ENCODE assay signal across 7 cellular contexts in the genomic region with DNA sequence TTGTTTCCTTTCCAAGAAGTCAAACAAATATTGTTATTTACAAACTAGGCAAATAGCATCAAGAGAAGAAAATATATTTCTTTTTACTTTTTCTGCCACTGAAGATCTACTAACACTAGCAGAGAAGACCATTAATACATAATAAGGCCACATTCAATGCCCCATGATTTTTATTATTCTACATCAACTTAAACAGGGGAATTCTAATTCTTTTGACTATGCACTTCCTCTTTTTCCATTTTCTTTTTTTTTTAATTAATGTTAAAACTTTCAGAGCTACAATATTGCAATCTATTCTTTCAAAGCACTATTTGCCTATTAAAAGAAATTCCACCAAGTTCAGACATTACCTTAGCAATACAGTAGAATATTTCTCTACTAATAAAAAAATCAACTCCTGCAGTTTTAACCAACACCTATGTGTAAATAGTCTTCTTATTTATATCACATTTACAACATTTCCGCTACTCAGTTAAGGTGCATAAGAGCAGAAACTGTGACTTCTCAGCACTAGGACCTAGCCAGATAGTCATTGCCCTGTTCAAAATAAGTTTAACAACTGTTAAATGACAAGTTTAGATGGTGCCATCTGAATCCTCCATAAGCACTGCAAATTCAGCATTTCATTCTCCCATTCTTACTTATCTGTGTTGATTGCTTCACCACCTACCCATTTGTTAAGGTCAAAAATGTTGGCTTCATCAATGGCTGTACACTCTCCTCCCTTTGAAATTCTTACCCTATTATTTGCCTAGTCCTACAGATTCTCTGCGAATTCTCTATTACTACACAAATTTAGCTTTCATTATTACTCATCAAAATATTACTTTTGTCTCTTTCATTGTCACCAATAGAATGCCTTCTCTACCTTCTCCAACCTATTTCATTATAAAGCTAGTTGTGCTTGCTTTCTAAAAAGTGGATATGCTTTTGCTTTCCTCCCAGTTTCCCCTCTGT.
DNase-seq lines count a peak whose midpoint lies in the region; ATAC-seq and FAIRE-seq lines count a peak whose summit lies in the region.
"Not testable (repeated sequence)": the region's sequence is repeated elsewhere in the genome, so short reads cannot be mapped to it uniquely, and the experiment has no call there.

No MANE protein-coding gene starts in this region.

- H3K9me3 Mint-ChIP-seq in activated T-helper 17 cell treated with anti-CD3 and anti-CD28 coated beads, Interleukin-2, amount 50 U/mL, for 72 hours = not testable (repeated sequence)

- peak; percentile 79 for FAIRE-seq in GM18507 (lab: Jason Lieb, UNC)

- not testable (repeated sequence) for H3K4me1 Mint-ChIP-seq in activated T-helper 17 cell treated with anti-CD3 and anti-CD28 coated beads, Interleukin-2, amount 50 U/mL, for 72 hours

- not testable (repeated sequence) for H3K27me3 Mint-ChIP-seq in activated T-helper 17 cell treated with anti-CD3 and anti-CD28 coated beads, Interleukin-2, amount 50 U/mL, for 72 hours

- H3K36me3 Mint-ChIP-seq in activated T-helper 17 cell treated with anti-CD3 and anti-CD28 coated beads, Interleukin-2, amount 50 U/mL, for 72 hours (ENCODE audit: low read depth) = not testable (repeated sequence)

- not testable (repeated sequence) for H3K27ac Mint-ChIP-seq in activated T-helper 17 cell treated with anti-CD3 and anti-CD28 coated beads, Interleukin-2, amount 50 U/mL, for 72 hours

- ATAC-seq in GM18907 (IDR thresholded peaks at IDR 0.05; ENCODE audit: unreplicated experiment) (peak; percentile 47), GM21360 (IDR thresholded peaks at IDR 0.05; ENCODE audit: unreplicated experiment) (peak; percentile 45), HG02571 (IDR thresholded peaks at IDR 0.05; ENCODE audit: unreplicated experiment) (peak; percentile 44), HG02973 (IDR thresholded peaks at IDR 0.05; ENCODE audit: unreplicated experiment) (peak; percentile 56), HG03439 (IDR thresholded peaks at IDR 0.05; ENCODE audit: unreplicated experiment) (peak; percentile 52)
- ATAC-seq in activated T-helper 17 cell treated with anti-CD3 and anti-CD28 coated beads, Interleukin-2, amount 50 U/mL, for 72 hours (replicated peaks) = peak; percentile 25

- H3K4me3 Mint-ChIP-seq in activated T-helper 17 cell treated with anti-CD3 and anti-CD28 coated beads, Interleukin-2, amount 50 U/mL, for 72 hours = not testable (repeated sequence)

- DNase-seq in GM18507 (ENCODE audit: extremely low spot score, insufficient read length, low read depth) = not testable (repeated sequence)
